Comparison of ENCODE assay signal across 25 cellular contexts in the genomic region with DNA sequence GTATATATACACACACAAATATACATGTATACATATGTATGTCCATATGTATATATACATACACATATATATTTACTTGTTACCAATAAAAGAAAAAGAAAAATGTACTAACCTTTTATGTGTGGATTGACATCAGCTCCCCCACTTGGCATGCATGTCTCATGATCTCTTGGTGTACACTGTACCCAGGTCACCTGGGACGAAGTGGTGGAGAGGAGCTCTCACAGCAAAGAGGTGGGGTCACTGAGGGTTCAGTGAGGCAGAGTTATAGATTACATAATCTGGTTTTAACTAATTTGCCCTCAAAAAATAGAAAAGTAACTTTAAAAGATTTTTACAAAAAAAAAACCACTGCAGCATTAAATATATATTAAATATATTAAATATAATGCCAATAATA.
"Had no signal": no experiment of that assay in that cellular context is flagged by ENCODE, and none has a peak within 500 bp of the region (broad histone marks: within the 10 kb centered on the region; RNA-seq: fewer than 3 reads in every experiment).

No MANE protein-coding gene starts in this region.

- H3K4me1 Mint-ChIP-seq: endodermal cell had no signal

- H3K36me3 ChIP-seq: colonic mucosa, esophagus muscularis mucosa, esophagus squamous epithelium, gastrocnemius medialis, gastroesophageal sphincter, heart left ventricle, heart right ventricle had no signal

- ATAC-seq: effector memory CD8-positive, alpha-beta T cell; esophagus mucosa; foreskin keratinocyte; gastrocnemius medialis; gastroesophageal sphincter; heart left ventricle; heart right ventricle had no signal

- H3K4me3 ChIP-seq: colonic mucosa, coronary artery, dorsolateral prefrontal cortex, esophagus muscularis mucosa, esophagus squamous epithelium, gastrocnemius medialis, gastroesophageal sphincter, heart left ventricle, heart right ventricle had no signal

- H3K27ac Mint-ChIP-seq: dendritic cell treated with granulocyte-macrophage colony-stimulating factor and Interleukin-4, amounts not matched to agents 40 ng/mL and 50 ng/mL, for 4 days; effector memory CD8-positive, alpha-beta T cell; endodermal cell had no signal

- H3K9me3 ChIP-seq: colonic mucosa, esophagus muscularis mucosa, esophagus squamous epithelium, gastrocnemius medialis, gastroesophageal sphincter, heart left ventricle had no signal

- H3K4me3 Mint-ChIP-seq: dendritic cell treated with granulocyte-macrophage colony-stimulating factor and Interleukin-4, amounts not matched to agents 40 ng/mL and 50 ng/mL, for 4 days; effector memory CD8-positive, alpha-beta T cell; endodermal cell had no signal

- H3K27me3 Mint-ChIP-seq: dendritic cell treated with granulocyte-macrophage colony-stimulating factor and Interleukin-4, amounts not matched to agents 40 ng/mL and 50 ng/mL, for 4 days; effector memory CD8-positive, alpha-beta T cell had no signal

- H3K27ac ChIP-seq: colonic mucosa, coronary artery, dorsolateral prefrontal cortex, epithelial cell of prostate, esophagus muscularis mucosa, esophagus squamous epithelium, foreskin keratinocyte, gastrocnemius medialis, gastroesophageal sphincter, heart left ventricle, heart right ventricle had no signal

- H3K27me3 ChIP-seq: colonic mucosa, dorsolateral prefrontal cortex, esophagus muscularis mucosa, foreskin keratinocyte, gastrocnemius medialis, gastroesophageal sphincter, heart left ventricle, heart right ventricle had no signal

- H3K9me3 Mint-ChIP-seq: effector memory CD8-positive, alpha-beta T cell had no signal

- DNase-seq: colonic mucosa; cortex of kidney; dermis blood vessel endothelial cell; dorsolateral prefrontal cortex; effector CD4-positive, alpha-beta T cell; effector CD8-positive, alpha-beta T cell; effector memory CD4-positive, alpha-beta T cell; effector memory CD8-positive, alpha-beta T cell; endodermal cell; erythroblast; esophagus squamous epithelium; foreskin fibroblast; foreskin keratinocyte; foreskin melanocyte; gastrocnemius medialis; glutamatergic neuron; head of caudate nucleus; heart left ventricle; heart right ventricle had no signal

- H3K4me1 ChIP-seq: colonic mucosa, esophagus muscularis mucosa, esophagus squamous epithelium, foreskin keratinocyte, gastrocnemius medialis, gastroesophageal sphincter, heart right ventricle had no signal
